8 cellular contexts compared by ENCODE assay signal in genomic region chr6:33744001-33744848, GRCh38. TPM values are rescaled to one million over a fixed set of nuclear protein-coding genes. Genes with fewer than 3 reads are reported as not detected.
DNase-seq lines count a peak whose midpoint lies in the region; ATAC-seq, FAIRE-seq and TF ChIP-seq lines count a peak whose summit lies in the region.

No MANE protein-coding gene starts in this region.

- H3K4me3 Mint-ChIP-seq in activated CD4-positive, alpha-beta memory T cell treated with anti-CD3 and anti-CD28 coated beads, Interleukin-2, amount 10 ng/mL, durations not matched to agents 7 days and 5 days, result no peak overlapping the region

- H3K18ac ChIP-seq in H1 (ENCODE audit: extremely low read depth, low read length), result peak overlapping the region; percentile 25
- H3K18ac ChIP-seq in mesenchymal stem cell (ENCODE audit: low read depth in 1 of 2, low read length in 2 of 2), result peak overlapping the region; percentile 79 to 81

- H3K4me3 ChIP-seq in HL-60 (replicated peaks; ENCODE audit: insufficient read depth, low read length) (no peak overlapping the region), H1 (ENCODE audit: extremely low read depth in 1 of 4, insufficient read depth in 2 of 4, low read depth in 3 of 4, low read length in 4 of 4) (no peak overlapping the region), mesenchymal stem cell (ENCODE audit: insufficient read depth in 1 of 2, low read depth in 1 of 2, low read length in 2 of 2) (no peak overlapping the region)

- no peaks in the 10 kb centered on the region for H3K4me1 Mint-ChIP-seq in activated CD4-positive, alpha-beta memory T cell treated with anti-CD3 and anti-CD28 coated beads, Interleukin-2, amount 10 ng/mL, durations not matched to agents 7 days and 5 days

- H3K79me1 ChIP-seq in H1 (ENCODE audit: low read depth, low read length), result no peaks in the 10 kb centered on the region
- peaks cover 18% of the 10 kb centered on the region for H3K79me1 ChIP-seq in mesenchymal stem cell (replicated peaks; ENCODE audit: low read length, poor library complexity, severe bottlenecking)

- H2BK20ac ChIP-seq in H1 (ENCODE audit: low read length), result peak overlapping the region; percentile 83; the same call in 1 of the 2 replicates

- H3K9ac ChIP-seq in H1 (replicated peaks in 1 of 4; ENCODE audit: extremely low read depth in 1 of 4, low read depth in 3 of 4, low read length in 3 of 4) (no peak overlapping the region), mesenchymal stem cell (ENCODE audit: low read length) (no peak overlapping the region)

- POLR2A ChIA-PET in activated CD4-positive, alpha-beta memory T cell treated with anti-CD3 and anti-CD28 coated beads, Interleukin-2, amount 10 ng/mL, durations not matched to agents 7 days and 5 days (lab: Charles Lee), result interaction anchor here (2.4 kb wide), 1 partner anchor 33 kb away, joined by 6 read pairs; the partner anchor contains the start of gene UQCC2
- POLR2A ChIA-PET in H1 (lab: Charles Lee; ENCODE audit: partially characterized antibody), result interaction anchor here (0.6 to 1.2 kb wide), 4 partner anchors 9 to 191 kb away, joined by 3 to 5 read pairs (median 4); partner anchors contain the start of gene UQCC2

- H3K4ac ChIP-seq in H1 (replicated peaks; ENCODE audit: insufficient read length, low read depth, low read length) (no peak overlapping the region), mesenchymal stem cell (ENCODE audit: low read depth in 1 of 2, low read length in 2 of 2) (peak overlapping the region in 1 of 2 experiments; percentile 88)

- FAIRE-seq in H1 (lab: Jason Lieb, UNC), result peak; percentile 95

- H4K8ac ChIP-seq in H1 (ENCODE audit: extremely low read depth, insufficient read depth, low read length) (no peak overlapping the region), mesenchymal stem cell (ENCODE audit: low read length) (peak overlapping the region; percentile 45)

- peak; percentile 88 for DNase-seq in Ammon's horn (ENCODE audit: low spot score)
- peak; percentile 35 to 47 for DNase-seq in HL-60 (ENCODE audit: low read depth in 1 of 2, low spot score in 1 of 2)
- peak; percentile 78 for DNase-seq in NCI-H82 treated with DMSO at 0.1 percent for 48 hours (lab: John Stamatoyannopoulos, UW; ENCODE audit: unreplicated experiment)
- peak; percentile 76 for DNase-seq in activated CD4-positive, alpha-beta memory T cell treated with anti-CD3 and anti-CD28 coated beads, Interleukin-2, amount 10 ng/mL, durations not matched to agents 7 days and 5 days
- peak; percentile 62 to 90 for DNase-seq in H1 (ENCODE audit: low read depth in 1 of 2, low spot score in 2 of 2)
- DNase-seq in mesenchymal stem cell, result peak; percentile 84
- peak; percentile 42 for DNase-seq in stimulated activated CD8-positive, alpha-beta memory T cell treated with anti-CD3 and anti-CD28 coated beads, Interleukin-12 subunit alpha, Interleukin-12 subunit beta, amount 100 ng/mL, for 4 hours (ENCODE audit: low read depth)

- TF ChIP-seq POLR2A in H1 (IDR thresholded peaks at IDR 0.05; ENCODE audit: control extremely low read depth in 1 of 2, low read depth in 2 of 2, low read length in 2 of 2), result no peak

- H2AFZ ChIP-seq in H1 (ENCODE audit: low read length) (no peak overlapping the region), mesenchymal stem cell (ENCODE audit: low read depth, low read length) (no peak overlapping the region)

- H4K91ac ChIP-seq in H1 (replicated peaks; ENCODE audit: insufficient read length, low read length), result peak overlapping the region; percentile 98
- H4K91ac ChIP-seq in mesenchymal stem cell (ENCODE audit: low read length), result peak overlapping the region; percentile 14

- H3K4me2 ChIP-seq in H1 (ENCODE audit: insufficient read depth in 1 of 2, low read depth in 2 of 2, low read length in 2 of 2) (peak overlapping the region in 1 of 2 experiments; percentile 49; a peak in 1 of 4 replicates), mesenchymal stem cell (ENCODE audit: low read length, poor library complexity, severe bottlenecking) (peak overlapping the region; percentile 31)

- no peak overlapping the region for H3K23ac ChIP-seq in H1 (ENCODE audit: insufficient read length)
- H3K23ac ChIP-seq in mesenchymal stem cell (ENCODE audit: low read length in 2 of 2), result no peak overlapping the region

- H2BK5ac ChIP-seq in H1 (ENCODE audit: low read depth, low read length) (peak overlapping the region; percentile 94; the same call in 1 of the 2 replicates), mesenchymal stem cell (ENCODE audit: low read depth, low read length, poor library complexity, severe bottlenecking) (peak overlapping the region; percentile 88)

- H3K36me3 Mint-ChIP-seq in activated CD4-positive, alpha-beta memory T cell treated with anti-CD3 and anti-CD28 coated beads, Interleukin-2, amount 10 ng/mL, durations not matched to agents 7 days and 5 days (ENCODE audit: low read depth), result no peaks in the 10 kb centered on the region

- H2BK15ac ChIP-seq in H1 (ENCODE audit: low read length), result peak overlapping the region; percentile 85; the same call in 1 of the 2 replicates
- H2BK15ac ChIP-seq in mesenchymal stem cell (ENCODE audit: low read depth, poor library complexity, severe bottlenecking), result no peak overlapping the region

- H3K9me3 ChIP-seq in H1 (ENCODE audit: insufficient read depth in 2 of 2, low read depth in 1 of 2, low read length in 1 of 2), result no peaks in the 10 kb centered on the region
- H3K9me3 ChIP-seq in mesenchymal stem cell (ENCODE audit: control insufficient read depth, low read length), result no peaks in the 10 kb centered on the region

- no peak for ATAC-seq in HG03039 (IDR thresholded peaks at IDR 0.05; ENCODE audit: unreplicated experiment)

- H3K4me1 ChIP-seq in H1 (replicated peaks in 1 of 4; ENCODE audit: control insufficient read depth in 3 of 4, insufficient read depth in 4 of 4, low read length in 3 of 4), result peaks cover 7 to 35% (median 23%) of the 10 kb centered on the region in 4 experiments
- H3K4me1 ChIP-seq in mesenchymal stem cell (ENCODE audit: control insufficient read depth, insufficient read depth, low read depth, low read length), result peaks cover 46% of the 10 kb centered on the region

- no peaks in the 10 kb centered on the region for H3K23me2 ChIP-seq in H1 (ENCODE audit: low read depth, low read length)

- H3K9me3 Mint-ChIP-seq in activated CD4-positive, alpha-beta memory T cell treated with anti-CD3 and anti-CD28 coated beads, Interleukin-2, amount 10 ng/mL, durations not matched to agents 7 days and 5 days, result no peaks in the 10 kb centered on the region

- H4K5ac ChIP-seq in H1 (ENCODE audit: insufficient read length, low read depth, low read length), result no peak overlapping the region

- CTCF ChIA-PET in activated CD4-positive, alpha-beta memory T cell treated with anti-CD3 and anti-CD28 coated beads, Interleukin-2, amount 10 ng/mL, durations not matched to agents 7 days and 5 days (lab: Charles Lee), result interaction anchor here (0.7 to 3.3 kb wide), 18 partner anchors 9 to 411 kb away, joined by 3 to 18 read pairs (median 3); partner anchors contain the start of gene UQCC2
- CTCF ChIA-PET in H1 (lab: Charles Lee; ENCODE audit: partially characterized antibody), result interaction anchor here (0.6 to 12.0 kb wide), 46 partner anchors 8 to 426 kb away, joined by 3 to 171 read pairs (median 4); partner anchors contain the start of genes MLN and UQCC2

- H3K36me3 ChIP-seq in H1 (ENCODE audit: control insufficient read depth in 2 of 4, insufficient read depth in 4 of 4, low read length in 3 of 4) (no peaks in the 10 kb centered on the region), mesenchymal stem cell (ENCODE audit: control insufficient read depth in 1 of 2, insufficient read depth in 2 of 2, low read depth in 1 of 2, low read length in 2 of 2) (peaks cover 0 to 27% of the 10 kb centered on the region in 2 experiments)

- no peak overlapping the region for H3K27ac Mint-ChIP-seq in activated CD4-positive, alpha-beta memory T cell treated with anti-CD3 and anti-CD28 coated beads, Interleukin-2, amount 10 ng/mL, durations not matched to agents 7 days and 5 days

- TF ChIP-seq CTCF in HL-60 (IDR thresholded peaks at IDR 0.05; ENCODE audit: insufficient read depth, low read length) (peak; percentile 99), H1 (IDR thresholded peaks at IDR 0.05; ENCODE audit: control extremely low read depth in 1 of 3, insufficient read depth in 1 of 3, low read depth in 1 of 3, low read length in 3 of 3) (peak in 2 of 3 experiments; percentile 96 to 99; a peak in 3 of 4 replicates)

- WGBS in H1 (ENCODE audit: extremely low coverage in 1 of 2, insufficient coverage in 1 of 2, insufficient read length in 1 of 2, insufficient replicate concordance in 2 of 2, low coverage in 1 of 2, low lambda C conversion rate in 2 of 2, missing lambda C conversion rate in 1 of 2), 2 experiments, result 43% methylated on average over 11 of the region's 11 CpGs; no CpG with 5 or more reads in 1 of the 2 experiments
- WGBS in mesenchymal stem cell, result 39% methylated on average over 10 of the region's 11 CpGs

- H3K79me2 ChIP-seq in H1 (ENCODE audit: control insufficient read depth in 1 of 2, insufficient read depth in 2 of 2, low read length in 2 of 2), result no peaks in the 10 kb centered on the region

- H2BK12ac ChIP-seq in H1 (ENCODE audit: low read depth, low read length) (peak overlapping the region; percentile 96; the same call in 1 of the 2 replicates), mesenchymal stem cell (ENCODE audit: low read length in 2 of 2) (peak overlapping the region; percentile 29 to 34)

- peaks cover 14% of the 10 kb centered on the region for H3K27me3 ChIP-seq in HL-60 (ENCODE audit: insufficient read depth, poor library complexity, severe bottlenecking)
- no peaks in the 10 kb centered on the region; a peak in 2 of 7 replicates for H3K27me3 ChIP-seq in H1 (replicated peaks in 1 of 4; ENCODE audit: control insufficient read depth in 3 of 4, extremely low read depth in 1 of 4, insufficient read depth in 3 of 4, low read length in 3 of 4)
- peaks cover 0 to 83% of the 10 kb centered on the region in 2 experiments for H3K27me3 ChIP-seq in mesenchymal stem cell (ENCODE audit: control insufficient read depth in 1 of 2, insufficient read depth in 1 of 2, low read length in 2 of 2)

- TF ChIP-seq RAD21 in H1 (IDR thresholded peaks at IDR 0.05 in 1 of 2, conservative IDR thresholded peaks at IDR 0.05 in 1 of 2; ENCODE audit: low read depth in 2 of 2, low read length in 2 of 2), result peak; percentile 86 to 90

- H4K20me1 ChIP-seq in H1 (replicated peaks in 1 of 2; ENCODE audit: control insufficient read depth in 1 of 2, insufficient read depth in 2 of 2, low read length in 2 of 2), result no peaks in the 10 kb centered on the region

- H3K56ac ChIP-seq in H1 (replicated peaks; ENCODE audit: insufficient read length, low read depth, low read length), result no peak overlapping the region

- H2BK120ac ChIP-seq in H1 (replicated peaks; ENCODE audit: low read depth, low read length) (no peak overlapping the region), mesenchymal stem cell (ENCODE audit: low read depth, low read length) (peak overlapping the region; percentile 78)

- H2AK5ac ChIP-seq in H1 (ENCODE audit: low read depth, low read length), result no peak overlapping the region
- no peak overlapping the region for H2AK5ac ChIP-seq in mesenchymal stem cell (ENCODE audit: low read length, severe bottlenecking)

- H3K27me3 Mint-ChIP-seq in activated CD4-positive, alpha-beta memory T cell treated with anti-CD3 and anti-CD28 coated beads, Interleukin-2, amount 10 ng/mL, durations not matched to agents 7 days and 5 days, result peaks cover 21% of the 10 kb centered on the region

- H3K14ac ChIP-seq in H1 (ENCODE audit: insufficient read length) (no peak overlapping the region), mesenchymal stem cell (ENCODE audit: low read length in 2 of 2) (no peak overlapping the region)

- TF ChIP-seq EP300 in H1 (IDR thresholded peaks at IDR 0.05; ENCODE audit: borderline replicate concordance in 1 of 2, low read depth in 2 of 2, low read length in 2 of 2), result no peak

- no peak overlapping the region for H3K27ac ChIP-seq in HL-60 (replicated peaks)
- H3K27ac ChIP-seq in H1 (ENCODE audit: low read depth, low read length), result no peak overlapping the region
- peak overlapping the region; percentile 97 for H3K27ac ChIP-seq in mesenchymal stem cell (ENCODE audit: low read length, poor library complexity, severe bottlenecking)

RNA-seq across cellular contexts. Expression of gene IP6K3, which starts 2.5 kb away (rescaled TPM):
- total RNA-seq in activated CD4-positive, alpha-beta memory T cell treated with anti-CD3 and anti-CD28 coated beads, Interleukin-2, amount 10 ng/mL, durations not matched to agents 7 days and 5 days, result not detected
- 0.22 and 0.23 TPM in 2 replicates for total RNA-seq in H1 (2021; fragmentation: NEBNext Ultra II Directional; extraction: Animal tissue kit (Norgen Biotek cat#: 25700))
- polyA plus RNA-seq in H1 (2011; rRNA removed), result 0.73 and 0.93 TPM in 2 replicates
- polyA plus RNA-seq in H1 (2011; cell fraction: cytosol; rRNA removed), result 0.72 TPM
- polyA plus RNA-seq in H1 (2011; cell fraction: nucleus; rRNA removed), result 0.80 TPM
- polyA plus RNA-seq in H1 (2012, experiment 1 of 2), result 0.25 to 0.81 TPM (median 0.46 TPM) in 4 replicates
- polyA plus RNA-seq in H1 (2012, experiment 2 of 2), result 0.26 TPM
- 0.14 TPM for polyA plus RNA-seq in H1 (2013, experiment 1 of 2)
- polyA plus RNA-seq in H1 (2013, experiment 2 of 2), result 0.13 TPM
- 0.66 and 0.69 TPM in 2 replicates for polyA minus RNA-seq in H1 (2011; rRNA and poly(A)+ RNA removed)
- polyA minus RNA-seq in H1 (2011; cell fraction: cytosol; rRNA and poly(A)+ RNA removed), result not detected
- polyA minus RNA-seq in H1 (2011; cell fraction: nucleus; rRNA and poly(A)+ RNA removed), result 1.00 TPM
- polyA plus RNA-seq in mesenchymal stem cell (2013, experiment 1 of 2), result 6.7 TPM
- 6.5 TPM for polyA plus RNA-seq in mesenchymal stem cell (2013, experiment 2 of 2)

RNA-seq across cellular contexts. Expression of gene UQCC2, which starts 32.7 kb away (rescaled TPM):
- total RNA-seq in activated CD4-positive, alpha-beta memory T cell treated with anti-CD3 and anti-CD28 coated beads, Interleukin-2, amount 10 ng/mL, durations not matched to agents 7 days and 5 days, result 10 to 100 TPM; 70.7 to 75.3 TPM
- 104 and 107 TPM in 2 replicates for total RNA-seq in H1 (2021; fragmentation: NEBNext Ultra II Directional; extraction: Animal tissue kit (Norgen Biotek cat#: 25700))
- polyA plus RNA-seq in H1 (2011; rRNA removed), result 44.1 and 52.1 TPM in 2 replicates
- polyA plus RNA-seq in H1 (2011; cell fraction: cytosol; rRNA removed), result 57.4 TPM
- polyA plus RNA-seq in H1 (2011; cell fraction: nucleus; rRNA removed), result 62.0 TPM
- 117 to 214 TPM (median 170 TPM) in 4 replicates for polyA plus RNA-seq in H1 (2012, experiment 1 of 2)
- polyA plus RNA-seq in H1 (2012, experiment 2 of 2), result 56.3 TPM
- 88.8 TPM for polyA plus RNA-seq in H1 (2013, experiment 1 of 2)
- polyA plus RNA-seq in H1 (2013, experiment 2 of 2), result 97.1 TPM
- 13.7 and 13.9 TPM in 2 replicates for polyA minus RNA-seq in H1 (2011; rRNA and poly(A)+ RNA removed)
- polyA minus RNA-seq in H1 (2011; cell fraction: cytosol; rRNA and poly(A)+ RNA removed), result 12.4 TPM
- 21.4 TPM for polyA minus RNA-seq in H1 (2011; cell fraction: nucleus; rRNA and poly(A)+ RNA removed)
- polyA plus RNA-seq in mesenchymal stem cell (2013, experiment 1 of 2), result 101 TPM
- polyA plus RNA-seq in mesenchymal stem cell (2013, experiment 2 of 2), result 111 TPM

RNA-seq across cellular contexts. Expression of gene LEMD2, which starts 44.7 kb away (rescaled TPM):
- total RNA-seq in activated CD4-positive, alpha-beta memory T cell treated with anti-CD3 and anti-CD28 coated beads, Interleukin-2, amount 10 ng/mL, durations not matched to agents 7 days and 5 days, result 10 to 100 TPM; 70.6 to 76.1 TPM
- 54.1 and 57.3 TPM in 2 replicates for total RNA-seq in H1 (2021; fragmentation: NEBNext Ultra II Directional; extraction: Animal tissue kit (Norgen Biotek cat#: 25700))
- 32.7 and 54.9 TPM in 2 replicates for polyA plus RNA-seq in H1 (2011; rRNA removed)
- 58.9 TPM for polyA plus RNA-seq in H1 (2011; cell fraction: cytosol; rRNA removed)
- 127 TPM for polyA plus RNA-seq in H1 (2011; cell fraction: nucleus; rRNA removed)
- 58.7 to 71.6 TPM (median 62.9 TPM) in 4 replicates for polyA plus RNA-seq in H1 (2012, experiment 1 of 2)
- polyA plus RNA-seq in H1 (2012, experiment 2 of 2), result 48.3 TPM
- polyA plus RNA-seq in H1 (2013, experiment 1 of 2), result 44.0 TPM
- 48.2 TPM for polyA plus RNA-seq in H1 (2013, experiment 2 of 2)
- polyA minus RNA-seq in H1 (2011; rRNA and poly(A)+ RNA removed), result 47.6 and 60.5 TPM in 2 replicates
- polyA minus RNA-seq in H1 (2011; cell fraction: cytosol; rRNA and poly(A)+ RNA removed), result 36.8 TPM
- polyA minus RNA-seq in H1 (2011; cell fraction: nucleus; rRNA and poly(A)+ RNA removed), result 82.4 TPM
- polyA plus RNA-seq in mesenchymal stem cell (2013, experiment 1 of 2), result 37.2 TPM
- 35.9 TPM for polyA plus RNA-seq in mesenchymal stem cell (2013, experiment 2 of 2)

RNA-seq across cellular contexts. Expression of gene MLN, which starts 59.6 kb away (rescaled TPM):
- total RNA-seq in activated CD4-positive, alpha-beta memory T cell treated with anti-CD3 and anti-CD28 coated beads, Interleukin-2, amount 10 ng/mL, durations not matched to agents 7 days and 5 days, result not detected
- total RNA-seq in H1 (2021; fragmentation: NEBNext Ultra II Directional; extraction: Animal tissue kit (Norgen Biotek cat#: 25700)), result not detected in 2 replicates
- 0.31 TPM in 1 of 2 replicates, not detected in the other for polyA plus RNA-seq in H1 (2011; rRNA removed)
- not detected for polyA plus RNA-seq in H1 (2011; cell fraction: cytosol; rRNA removed)
- polyA plus RNA-seq in H1 (2011; cell fraction: nucleus; rRNA removed), result not detected
- polyA plus RNA-seq in H1 (2012, experiment 1 of 2), result not detected in 4 replicates
- polyA plus RNA-seq in H1 (2012, experiment 2 of 2), result not detected
- not detected for polyA plus RNA-seq in H1 (2013, experiment 1 of 2)
- not detected for polyA plus RNA-seq in H1 (2013, experiment 2 of 2)
- polyA minus RNA-seq in H1 (2011; rRNA and poly(A)+ RNA removed), result not detected in 2 replicates
- polyA minus RNA-seq in H1 (2011; cell fraction: cytosol; rRNA and poly(A)+ RNA removed), result not detected
- not detected for polyA minus RNA-seq in H1 (2011; cell fraction: nucleus; rRNA and poly(A)+ RNA removed)
- not detected for polyA plus RNA-seq in mesenchymal stem cell (2013, experiment 1 of 2)
- not detected for polyA plus RNA-seq in mesenchymal stem cell (2013, experiment 2 of 2)
